ENCODE assay signal across 27 cellular contexts in the genomic region with DNA sequence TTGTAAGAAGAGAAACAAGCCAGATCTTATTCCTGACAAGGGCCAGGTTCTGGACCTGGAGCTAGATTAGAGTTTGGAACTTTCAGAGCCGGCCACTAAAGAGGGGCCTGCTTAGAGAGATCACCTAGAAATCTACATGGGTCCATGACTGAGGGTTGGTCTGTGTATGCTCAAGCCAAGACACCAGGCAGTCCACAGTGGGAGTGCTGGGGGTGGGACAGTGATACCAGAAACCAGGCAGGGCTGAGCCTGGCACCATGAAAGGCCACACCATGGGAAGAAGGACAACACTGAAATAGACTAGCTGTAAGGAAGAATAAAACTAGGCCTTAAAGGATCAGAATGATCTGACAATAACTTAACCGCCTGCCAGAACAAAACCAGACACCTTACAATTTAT.
"Had no signal": no experiment of that assay in that cellular context is flagged by ENCODE, and none has a peak within 500 bp of the region (broad histone marks: within the 10 kb centered on the region; RNA-seq: fewer than 3 reads in every experiment).

No MANE protein-coding gene starts in this region.

- H3K9me3 Mint-ChIP-seq: natural killer cell treated with Interleukin-12 subunit alpha and Interleukin-12 subunit beta and Interleukin-15 and Interleukin-18, amount 100 ng/mL, for 72 hours; nephron progenitor cell; neural crest cell; stimulated activated effector memory CD8-positive, alpha-beta T cell treated with anti-CD3 and anti-CD28 coated beads, Interleukin-12 subunit alpha, Interleukin-12 subunit beta, amount 100 ng/mL, for 72 hours; stimulated activated naive B cell treated with anti-CD40 and anti-IgM and Interleukin-4, amounts not matched to agents 10 μg/mL and 1 μg/mL and 100 μg/mL, for 72 hours; stimulated activated naive CD8-positive, alpha-beta T cell treated with anti-CD3 and anti-CD28 coated beads, Interleukin-15, Interleukin-2, amounts not matched to agents 100 ng/mL and 50 ng/mL, for 24 hours had no signal

- H3K27me3 Mint-ChIP-seq: natural killer cell treated with Interleukin-12 subunit alpha and Interleukin-12 subunit beta and Interleukin-15 and Interleukin-18, amount 100 ng/mL, for 72 hours; progenitor cell of endocrine pancreas; stimulated activated naive B cell treated with anti-CD40 and anti-IgM and Interleukin-4, amounts not matched to agents 10 μg/mL and 1 μg/mL and 100 μg/mL, for 72 hours; stimulated activated naive CD8-positive, alpha-beta T cell treated with anti-CD3 and anti-CD28 coated beads, Interleukin-15, Interleukin-2, amounts not matched to agents 100 ng/mL and 50 ng/mL, for 24 hours had no signal

- H3K27me3 ChIP-seq: neutrophil, pancreas, right lobe of liver, sigmoid colon, stomach, thyroid gland, tibial nerve, upper lobe of left lung, vagina had no signal

- H3K4me1 ChIP-seq: pancreas, psoas muscle, right lobe of liver, sigmoid colon, stomach, thyroid gland, tibial nerve, upper lobe of left lung, vagina had no signal

- DNase-seq: nephron progenitor cell; nucleus accumbens; pancreas; psoas muscle; right cardiac atrium; right lobe of liver; sigmoid colon; small intestine; stimulated activated CD4-positive, alpha-beta T cell treated with anti-CD3 and anti-CD28 coated beads, Interleukin-15, amount 100 ng/mL, for 24 hours; stimulated activated CD4-positive, alpha-beta T cell treated with anti-CD3 and anti-CD28 coated beads, Interleukin-2, amount 100 ng/mL, for 24 hours; stimulated activated CD4-positive, alpha-beta T cell treated with anti-CD3 and anti-CD28 coated beads, Interleukin-2, amount 100 ng/mL, for 48 hours; stimulated activated CD4-positive, alpha-beta T cell treated with anti-CD3 and anti-CD28 coated beads, Interleukin-4, amount 100 ng/mL, for 24 hours; stimulated activated naive B cell treated with anti-CD40 and anti-IgM and Interleukin-4, amounts not matched to agents 10 μg/mL and 1 μg/mL and 100 μg/mL, for 72 hours; stimulated activated naive CD4-positive, alpha-beta T cell treated with Interleukin-2 at 50 U/mL for 16 hours; stomach; thyroid gland; trophoblast cell; upper lobe of left lung had no signal

- ATAC-seq: pancreas; psoas muscle; right cardiac atrium; right lobe of liver; stimulated activated naive B cell treated with anti-CD40 and anti-IgM and Interleukin-4, amounts not matched to agents 10 μg/mL and 1 μg/mL and 100 μg/mL, for 72 hours had no signal

- H3K4me3 ChIP-seq: pancreas, psoas muscle, right lobe of liver, sigmoid colon, stomach, thoracic aorta, thyroid gland, tibial nerve, upper lobe of left lung, vagina had no signal

- H3K36me3 ChIP-seq: neutrophil, pancreas, right lobe of liver, sigmoid colon, stomach, thoracic aorta, thyroid gland, tibial nerve, upper lobe of left lung, vagina had no signal

- H3K27ac ChIP-seq: neutrophil, pancreas, psoas muscle, right lobe of liver, sigmoid colon, stomach, thoracic aorta, thyroid gland, tibial nerve, upper lobe of left lung, vagina had no signal

- H3K27ac Mint-ChIP-seq: natural killer cell treated with Interleukin-12 subunit alpha and Interleukin-12 subunit beta and Interleukin-15 and Interleukin-18, amount 100 ng/mL, for 72 hours; nephron progenitor cell; progenitor cell of endocrine pancreas; stimulated activated effector memory CD8-positive, alpha-beta T cell treated with anti-CD3 and anti-CD28 coated beads, Interleukin-12 subunit alpha, Interleukin-12 subunit beta, amount 100 ng/mL, for 72 hours; stimulated activated naive B cell treated with anti-CD40 and anti-IgM and Interleukin-4, amounts not matched to agents 10 μg/mL and 1 μg/mL and 100 μg/mL, for 72 hours; stimulated activated naive CD8-positive, alpha-beta T cell treated with anti-CD3 and anti-CD28 coated beads, Interleukin-15, Interleukin-2, amounts not matched to agents 100 ng/mL and 50 ng/mL, for 24 hours had no signal

- H3K36me3 Mint-ChIP-seq: natural killer cell treated with Interleukin-12 subunit alpha and Interleukin-12 subunit beta and Interleukin-15 and Interleukin-18, amount 100 ng/mL, for 72 hours; stimulated activated effector memory CD8-positive, alpha-beta T cell treated with anti-CD3 and anti-CD28 coated beads, Interleukin-12 subunit alpha, Interleukin-12 subunit beta, amount 100 ng/mL, for 72 hours; stimulated activated naive B cell treated with anti-CD40 and anti-IgM and Interleukin-4, amounts not matched to agents 10 μg/mL and 1 μg/mL and 100 μg/mL, for 72 hours had no signal

- H3K4me3 Mint-ChIP-seq: natural killer cell treated with Interleukin-12 subunit alpha and Interleukin-12 subunit beta and Interleukin-15 and Interleukin-18, amount 100 ng/mL, for 72 hours; nephron progenitor cell; neural crest cell; stimulated activated effector memory CD8-positive, alpha-beta T cell treated with anti-CD3 and anti-CD28 coated beads, Interleukin-12 subunit alpha, Interleukin-12 subunit beta, amount 100 ng/mL, for 72 hours; stimulated activated naive B cell treated with anti-CD40 and anti-IgM and Interleukin-4, amounts not matched to agents 10 μg/mL and 1 μg/mL and 100 μg/mL, for 72 hours; stimulated activated naive CD8-positive, alpha-beta T cell treated with anti-CD3 and anti-CD28 coated beads, Interleukin-15, Interleukin-2, amounts not matched to agents 100 ng/mL and 50 ng/mL, for 24 hours had no signal

- H3K9me3 ChIP-seq: neutrophil, pancreas, psoas muscle, right lobe of liver, sigmoid colon, stomach, thoracic aorta, thyroid gland, tibial nerve, upper lobe of left lung, vagina had no signal

- H3K4me1 Mint-ChIP-seq: nephron progenitor cell; stimulated activated effector memory CD8-positive, alpha-beta T cell treated with anti-CD3 and anti-CD28 coated beads, Interleukin-12 subunit alpha, Interleukin-12 subunit beta, amount 100 ng/mL, for 72 hours; stimulated activated naive B cell treated with anti-CD40 and anti-IgM and Interleukin-4, amounts not matched to agents 10 μg/mL and 1 μg/mL and 100 μg/mL, for 72 hours had no signal
